ENCODE assay signal across 28 cellular contexts in the genomic region with DNA sequence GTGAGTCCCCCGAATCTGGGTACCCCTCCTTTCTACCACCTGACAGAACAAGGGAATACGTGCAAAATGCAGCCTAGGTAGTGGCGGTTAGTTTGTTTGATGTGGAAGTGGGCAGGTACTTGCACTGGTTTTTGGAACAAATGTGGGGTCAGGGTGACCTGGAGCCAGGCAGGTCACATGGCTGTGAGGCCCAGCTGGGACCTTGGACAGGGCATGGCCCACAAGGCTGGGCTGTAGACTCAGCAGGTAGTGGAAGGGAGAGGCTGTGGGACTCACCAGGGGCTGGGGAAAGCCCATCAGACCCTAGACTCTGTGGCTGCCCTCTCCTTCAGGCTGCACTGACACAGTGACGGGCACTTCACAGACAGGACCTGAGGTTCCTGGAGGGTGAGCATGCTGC.
"Had no signal": no experiment of that assay in that cellular context is flagged by ENCODE, and none has a peak within 500 bp of the region (broad histone marks: within the 10 kb centered on the region; RNA-seq: fewer than 3 reads in every experiment).

No MANE protein-coding gene starts in this region.

- H3K4me1 ChIP-seq: left ventricle myocardium inferior, pancreas, prostate gland, sigmoid colon, spleen, stomach, testis, thyroid gland, vagina had no signal

- H3K27ac ChIP-seq: left ventricle myocardium inferior, pancreas, prostate gland, sigmoid colon, spleen, stomach, testis, thyroid gland, vagina had no signal

- H3K4me1 Mint-ChIP-seq: mesothelial cell of epicardium, naive B cell, natural killer cell had no signal

- H3K36me3 Mint-ChIP-seq: mesothelial cell of epicardium; naive B cell; natural killer cell; stimulated activated naive B cell treated with anti-CD40 and anti-IgM and Interleukin-4, amounts not matched to agents 10 μg/mL and 1 μg/mL and 100 μg/mL, for 72 hours had no signal

- H3K36me3 ChIP-seq: left ventricle myocardium inferior, pancreas, prostate gland, sigmoid colon, spleen, stomach, thyroid gland, vagina had no signal

- H3K27me3 ChIP-seq: pancreas, sigmoid colon, stomach, testis, thyroid gland, vagina had no signal

- ATAC-seq: left colon; natural killer cell; pancreas; right cardiac atrium; stimulated activated naive B cell treated with anti-CD40 and anti-IgM and Interleukin-4, amounts not matched to agents 10 μg/mL and 1 μg/mL and 100 μg/mL, for 72 hours; stimulated activated naive CD8-positive, alpha-beta T cell treated with anti-CD3 and anti-CD28 coated beads, Interleukin-15, Interleukin-2, amounts not matched to agents 100 U/mL and 50 U/mL, for 24 hours had no signal

- FAIRE-seq: islet of Langerhans, kidney, pancreas, small intestine had no signal

- H3K4me3 ChIP-seq: left ventricle myocardium inferior, lung, pancreas, prostate gland, sigmoid colon, spleen, stomach, testis, thyroid gland, vagina had no signal

- H3K27ac Mint-ChIP-seq: mesothelial cell of epicardium; naive B cell; natural killer cell; stimulated activated naive B cell treated with anti-CD40 and anti-IgM and Interleukin-4, amounts not matched to agents 10 μg/mL and 1 μg/mL and 100 μg/mL, for 72 hours had no signal

- H3K4me3 Mint-ChIP-seq: mesothelial cell of epicardium; naive B cell; natural killer cell; stimulated activated naive B cell treated with anti-CD40 and anti-IgM and Interleukin-4, amounts not matched to agents 10 μg/mL and 1 μg/mL and 100 μg/mL, for 72 hours had no signal

- H3K9me3 ChIP-seq: pancreas, prostate gland, sigmoid colon, testis, thyroid gland, vagina had no signal

- DNase-seq: head of caudate nucleus; hippocampal formation; kidney; left colon; left ventricle myocardium inferior; mesendoderm; naive B cell; natural killer cell; nucleus accumbens; pancreas; posterior cingulate gyrus; retina; right cardiac atrium; sigmoid colon; small intestine; spleen; stimulated activated CD4-positive, alpha-beta T cell treated with anti-CD3 and anti-CD28 coated beads, Interleukin-4, amount 100 ng/mL, for 24 hours; stimulated activated naive B cell treated with anti-CD40 and anti-IgM and Interleukin-4, amounts not matched to agents 10 μg/mL and 1 μg/mL and 100 μg/mL, for 72 hours; stimulated activated naive CD8-positive, alpha-beta T cell treated with anti-CD3 and anti-CD28 coated beads, Interleukin-15, Interleukin-2, amounts not matched to agents 100 U/mL and 50 U/mL, for 24 hours; stomach; testis; thyroid gland; trophoblast cell had no signal
